Comparison of ENCODE assay signal across 8 cellular contexts in genomic region chr4:1200425-1201035, GRCh38. TPM values are rescaled to one million over a fixed set of nuclear protein-coding genes. Genes with fewer than 3 reads are reported as not detected.
DNase-seq lines count a peak whose midpoint lies in the region; ATAC-seq and TF ChIP-seq lines count a peak whose summit lies in the region.

No MANE protein-coding gene starts in this region.

- H3F3A ChIP-seq in PC-9 (ENCODE audit: insufficient read depth, low read depth), result peaks cover 3% of the 10 kb centered on the region; the same call in 1 of the 2 replicates

- no peaks in the 10 kb centered on the region for H3K9me2 ChIP-seq in PC-9 (ENCODE audit: insufficient read depth)

- no TSS peak for BruUV-seq in PC-9 (replicated peaks; lab: Mats Ljungman, UMichigan)

- H3K4me3 ChIP-seq in body of pancreas (no peak overlapping the region), mucosa of rectum (ENCODE audit: low read length in 2 of 2) (peak overlapping the region; percentile 12 to 59), PC-9 (no peak overlapping the region)

- no peak overlapping the region for H2AFZ ChIP-seq in PC-9

- no peak for TF ChIP-seq CTCF in body of pancreas (IDR thresholded peaks at IDR 0.05)
- no peak for TF ChIP-seq CTCF in PC-9 (conservative IDR thresholded peaks at IDR 0.05)

- ATAC-seq in activated CD4-positive, CD25-positive, alpha-beta regulatory T cell treated with anti-CD3 and anti-CD28 coated beads, Interleukin-2, amount 50 U/mL, for 24 hours, result no peak
- ATAC-seq in body of pancreas, result no peak

- H3K27ac ChIP-seq in body of pancreas (peak overlapping the region in 2 of 4 donors; percentile 55 to 70), mucosa of rectum (ENCODE audit: low read depth in 2 of 2, low read length in 2 of 2) (peak overlapping the region; percentile 76 to 91), PC-9 (no peak overlapping the region)

- peak; percentile 36 for DNase-seq in activated CD4-positive, CD25-positive, alpha-beta regulatory T cell treated with anti-CD3 and anti-CD28 coated beads, Interleukin-2, amount 50 U/mL, for 72 hours
- DNase-seq in LHCN-M2 (ENCODE audit: low read depth) (peak; percentile 86), body of pancreas (peak; percentile 18 to 41 (median 29)), PC-9 (no peak), cerebellum (ENCODE audit: low spot score) (no peak)
- DNase-seq in stimulated activated CD4-positive, alpha-beta T cell treated with anti-CD3 and anti-CD28 coated beads, Interleukin-12 subunit alpha, Interleukin-12 subunit beta, amount 100 ng/mL, for 4 hours, result no peak

- H3K36me3 ChIP-seq in body of pancreas (replicated peaks in 1 of 2; ENCODE audit: insufficient read depth in 1 of 2, low read depth in 2 of 2) (no peaks in the 10 kb centered on the region), mucosa of rectum (ENCODE audit: control insufficient read depth in 2 of 2, insufficient read depth in 2 of 2, low read length in 2 of 2) (peaks cover 5 to 6% of the 10 kb centered on the region in 2 donors), PC-9 (ENCODE audit: low read depth) (no peaks in the 10 kb centered on the region)

- intact Hi-C loops in body of pancreas (cut with DNase I) (no loop called here), PC-9 (cut with micrococcal nuclease; ENCODE audit: unreplicated experiment) (no loop called here)

- no peaks in the 10 kb centered on the region for H3K4me1 ChIP-seq in body of pancreas
- H3K4me1 ChIP-seq in mucosa of rectum (ENCODE audit: control insufficient read depth in 2 of 2, insufficient read depth in 2 of 2, low read length in 2 of 2), result peaks cover 31 to 38% of the 10 kb centered on the region in 2 donors
- no peaks in the 10 kb centered on the region for H3K4me1 ChIP-seq in PC-9 (replicated peaks; ENCODE audit: insufficient read depth)

- no peaks in the 10 kb centered on the region for H3K79me2 ChIP-seq in PC-9 (ENCODE audit: low read depth)

- H3K9me3 ChIP-seq in body of pancreas, result no peaks in the 10 kb centered on the region
- H3K9me3 ChIP-seq in mucosa of rectum (ENCODE audit: control insufficient read depth in 2 of 2, low read length in 2 of 2), result no peaks in the 10 kb centered on the region
- H3K9me3 ChIP-seq in PC-9 (ENCODE audit: insufficient read depth, low read depth), result no peaks in the 10 kb centered on the region

- CTCF ChIA-PET in PC-9 (lab: Charles Lee), result no interaction called here

- H3K27me3 ChIP-seq in body of pancreas (no peaks in the 10 kb centered on the region), mucosa of rectum (ENCODE audit: control insufficient read depth in 2 of 2, insufficient read depth in 2 of 2, low read length in 2 of 2) (no peaks in the 10 kb centered on the region), PC-9 (ENCODE audit: insufficient read depth, low read depth) (0 out of 2 replicates have a peak, but pooled peaks cover 6% of the 10 kb centered on the region)

- no peak overlapping the region for H3K4me2 ChIP-seq in PC-9

- POLR2A ChIA-PET in PC-9 (lab: Charles Lee; ENCODE audit: unreplicated experiment), result no interaction called here

- no peak for TF ChIP-seq POLR2A in body of pancreas (IDR thresholded peaks at IDR 0.05)

- no peaks in the 10 kb centered on the region for H4K20me1 ChIP-seq in PC-9 (ENCODE audit: insufficient read depth)

- 54 to 64% methylated on average over 13 to 18 of the region's 20 CpGs for WGBS in body of pancreas, 2 donors

- peak overlapping the region; percentile 29 to 58 for H3K9ac ChIP-seq in mucosa of rectum (ENCODE audit: low read depth in 1 of 2, low read length in 2 of 2)

RNA-seq across cellular contexts. Expression of gene SPON2, which starts 28.1 kb away (rescaled TPM):
- total RNA-seq in LHCN-M2 (2014; rRNA removed) (0.58 and 1.1 TPM in 2 replicates), body of pancreas (10 to 100 TPM; 25.4 to 33.5 TPM), PC-9 (2021) (2.0 and 3.4 TPM in 2 replicates), cerebellum (21.9 TPM)
- polyA plus RNA-seq in LHCN-M2 (2012), result 0.43 TPM

RNA-seq across cellular contexts. Expression of gene CTBP1, which starts 48.4 kb away (rescaled TPM):
- total RNA-seq in LHCN-M2 (2014; rRNA removed) (210 and 215 TPM in 2 replicates), body of pancreas (100 to 1,000 TPM; 148 to 458 TPM), PC-9 (2021) (153 and 184 TPM in 2 replicates), cerebellum (163 TPM)
- 135 TPM for polyA plus RNA-seq in LHCN-M2 (2012)

Comparison
In these comparisons a context has a peak if more than half of its experiments do, and no peak if none do; other contexts are left out.
1. DNase-seq: peak in activated CD4-positive, CD25-positive, alpha-beta regulatory T cell treated with anti-CD3 and anti-CD28 coated beads, Interleukin-2, amount 50 U/mL, for 72 hours (single experiment), LHCN-M2 (single experiment) and body of pancreas (4 of 4); none in PC-9 (0 of 2), cerebellum (single experiment) and stimulated activated CD4-positive, alpha-beta T cell treated with anti-CD3 and anti-CD28 coated beads, Interleukin-12 subunit alpha, Interleukin-12 subunit beta, amount 100 ng/mL, for 4 hours (single experiment).
2. H3K4me3 ChIP-seq: peak in mucosa of rectum (2 of 2); none in body of pancreas (0 of 2) and PC-9 (single experiment).